Comparison of ENCODE assay signal across 22 cellular contexts in genomic region chr16:88497561-88498420, GRCh38. TPM values are rescaled to one million over a fixed set of nuclear protein-coding genes. Genes with fewer than 3 reads are reported as not detected.
A peak's percentile ranks its signal among the peaks of the same experiment; 100 is the strongest.
DNase-seq lines count a peak whose midpoint lies in the region; ATAC-seq, FAIRE-seq and TF ChIP-seq lines count a peak whose summit lies in the region.
"Had no signal": no experiment of that assay in that cellular context is flagged by ENCODE, and none has a peak within 500 bp of the region (broad histone marks: within the 10 kb centered on the region; RNA-seq: fewer than 3 reads in every experiment).

No MANE protein-coding gene starts in this region.

- H4K20me1 ChIP-seq in BLaER1 treated with 17β-estradiol and CSF1 and Interleukin-3, amounts not matched to agents 10 nM and 100 nM = peaks cover 0 to 83% (median 14%) of the 10 kb centered on the region in 11 experiments; a peak in 12 of 22 replicates
- 0 out of 2 replicates have a peak, but pooled peaks cover 3% of the 10 kb centered on the region for H4K20me1 ChIP-seq in HepG2 (ENCODE audit: insufficient read depth, low read length)

- TF ChIP-seq POLR2A in HepG2 (IDR thresholded peaks at IDR 0.05; ENCODE audit: insufficient read depth in 1 of 2, low read depth in 2 of 2, low read length in 2 of 2) = no peak

- no peaks in the 10 kb centered on the region for H3K36me3 Mint-ChIP-seq in endodermal cell (ENCODE audit: low read depth)
- peaks cover 0 to 4% (median 0%) of the 10 kb centered on the region in 3 donors for H3K36me3 Mint-ChIP-seq in CD8-positive, alpha-beta memory T cell
- H3K36me3 Mint-ChIP-seq: activated CD4-positive, alpha-beta memory T cell treated with anti-CD3 and anti-CD28 coated beads for 36 hours; activated naive CD4-positive, alpha-beta T cell treated with anti-CD3 and anti-CD28 coated beads, Interleukin-2, amount 50 U/mL, for 24 hours; brain; T-cell had no signal

- no peaks in the 10 kb centered on the region for H3K27me3 ChIP-seq in BLaER1 treated with 17β-estradiol and CSF1 and Interleukin-3, amounts not matched to agents 10 nM and 100 nM
- no peaks in the 10 kb centered on the region for H3K27me3 ChIP-seq in endodermal cell (ENCODE audit: control insufficient read depth, insufficient read depth, low read length, poor library complexity, severe bottlenecking)
- H3K27me3 ChIP-seq in HepG2 (ENCODE audit: control insufficient read depth in 1 of 2, insufficient read depth in 2 of 2, low read length in 2 of 2) = no peaks in the 10 kb centered on the region
- H3K27me3 ChIP-seq in CD8-positive, alpha-beta memory T cell (ENCODE audit: insufficient read depth, low read length, poor library complexity, severe bottlenecking) = no peaks in the 10 kb centered on the region

- in situ Hi-C loops in HepG2 (cut with HindIII; ENCODE audit: extremely low pct_ligation_motif_present, low pct_unique_long_range_greater_than_20kb) = no loop called here

- intact Hi-C loops in HepG2 (cut with micrococcal nuclease; ENCODE audit: unreplicated experiment) = no loop called here
- intact Hi-C loops in sciatic nerve (cut with DNase I) = no loop called here

- H3K27ac ChIP-seq in BLaER1 treated with 17β-estradiol and CSF1 and Interleukin-3, amounts not matched to agents 10 nM and 100 nM = peak overlapping the region in 2 of 11 experiments; percentile 13 to 18; a peak in 1 of 22 replicates
- H3K27ac ChIP-seq in endodermal cell (ENCODE audit: low read depth, low read length) (no peak overlapping the region), HepG2 (ENCODE audit: extremely low read length, insufficient read depth, low read length) (no peak overlapping the region)
- no peak overlapping the region for H3K27ac ChIP-seq in CD8-positive, alpha-beta memory T cell (ENCODE audit: low read depth, low read length)
- H3K27ac ChIP-seq: epithelial cell of prostate, neutrophil, WERI-Rb-1 had no signal

- no peak for TF ChIP-seq RAD21 in HepG2 (CRISPR knock-in tag; IDR thresholded peaks at IDR 0.05)

- no peak overlapping the region for H3K4me3 Mint-ChIP-seq in endodermal cell
- H3K4me3 Mint-ChIP-seq in CD8-positive, alpha-beta memory T cell = no peak overlapping the region
- H3K4me3 Mint-ChIP-seq: activated CD4-positive, alpha-beta memory T cell treated with anti-CD3 and anti-CD28 coated beads for 36 hours; activated naive CD4-positive, alpha-beta T cell treated with anti-CD3 and anti-CD28 coated beads, Interleukin-2, amount 50 U/mL, for 24 hours; activated T-cell treated with anti-CD3 and anti-CD28 coated beads, Interleukin-2, amount 50 U/mL, for 4 hours; brain; stimulated activated naive CD8-positive, alpha-beta T cell treated with anti-CD3 and anti-CD28 coated beads, Interleukin-15, Interleukin-2, amounts not matched to agents 100 ng/mL and 50 ng/mL, for 24 hours; T-cell had no signal

- TF ChIP-seq EP300 in HepG2 (IDR thresholded peaks at IDR 0.05; ENCODE audit: low read depth in 2 of 2, low read length in 2 of 2) (no peak), HepG2 (CRISPR knock-in tag; IDR thresholded peaks at IDR 0.05; ENCODE audit: borderline replicate concordance) (no peak)

- no TSS peak for BruUV-seq in HepG2 (replicated peaks; lab: Mats Ljungman, UMichigan)

- peaks cover 7% of the 10 kb centered on the region for H3K4me1 Mint-ChIP-seq in endodermal cell
- H3K4me1 Mint-ChIP-seq in CD8-positive, alpha-beta memory T cell = peaks cover 0 to 2% (median 2%) of the 10 kb centered on the region in 3 donors
- H3K4me1 Mint-ChIP-seq: brain had no signal

- peak; percentile 84 for DNase-seq in OCI-M2 (lab: John Stamatoyannopoulos, UW; ENCODE audit: unreplicated experiment)
- peak; percentile 56 for DNase-seq in endodermal cell
- no peak for DNase-seq in HepG2 (ENCODE audit: low spot score)
- DNase-seq in sciatic nerve (ENCODE audit: low spot score) = no peak
- DNase-seq in NK-92 treated with Interleukin-12 subunit alpha and Interleukin-12 subunit beta, amount 100 ng/mL, for 24 hours (lab: John Stamatoyannopoulos, UW) = no peak
- no peak for DNase-seq in CD8-positive, alpha-beta memory T cell
- DNase-seq: activated CD4-positive, alpha-beta memory T cell treated with anti-CD3 and anti-CD28 coated beads for 36 hours; activated T-cell treated with anti-CD3 and anti-CD28 coated beads, Interleukin-2, amount 50 U/mL, for 4 hours; islet precursor cell; NCI-H1930; NCI-H446; stimulated activated CD4-positive, alpha-beta T cell treated with anti-CD3 and anti-CD28 coated beads, Interleukin-1b, Interleukin-23, amount 100 ng/mL, for 48 hours; T-cell; WERI-Rb-1 had no signal

- H2AFZ ChIP-seq in HepG2 (ENCODE audit: low read length) = no peak overlapping the region

- POLR2A ChIA-PET in HepG2 (lab: Yijun Ruan, JAX) = interaction anchor here (1.0 to 1.4 kb wide), 3 partner anchors 9 to 45 kb away, joined by 3 to 10 read pairs (median 5); partner anchors contain the start of gene ZFPM1
- POLR2A ChIA-PET in CD8-positive, alpha-beta memory T cell (lab: Charles Lee) = no interaction called here

- CTCF ChIA-PET in HepG2 (lab: Yijun Ruan, JAX; ENCODE audit: low intra/inter-chr PET ratio, low total read pairs) = no interaction called here
- CTCF ChIA-PET in CD8-positive, alpha-beta memory T cell (lab: Charles Lee) = no interaction called here

- H3K79me2 ChIP-seq in HepG2 (ENCODE audit: insufficient read depth, low read length) = no peaks in the 10 kb centered on the region

- FAIRE-seq in HepG2 (lab: Jason Lieb, UNC) = no peak
- FAIRE-seq: H54 had no signal

- H3K27me3 Mint-ChIP-seq in endodermal cell (ENCODE audit: insufficient read depth) = no peaks in the 10 kb centered on the region
- peaks cover 0 to 2% of the 10 kb centered on the region in 2 donors for H3K27me3 Mint-ChIP-seq in CD8-positive, alpha-beta memory T cell
- H3K27me3 Mint-ChIP-seq: activated CD4-positive, alpha-beta memory T cell treated with anti-CD3 and anti-CD28 coated beads for 36 hours; activated naive CD4-positive, alpha-beta T cell treated with anti-CD3 and anti-CD28 coated beads, Interleukin-2, amount 50 U/mL, for 24 hours; stimulated activated naive CD8-positive, alpha-beta T cell treated with anti-CD3 and anti-CD28 coated beads, Interleukin-15, Interleukin-2, amounts not matched to agents 100 ng/mL and 50 ng/mL, for 24 hours; T-cell had no signal

- TF ChIP-seq CTCF in endodermal cell (conservative IDR thresholded peaks at IDR 0.05) = no peak
- no peak for TF ChIP-seq CTCF in HepG2 (CRISPR knock-in tag; IDR thresholded peaks at IDR 0.05)

- no peaks in the 10 kb centered on the region for H3K9me3 Mint-ChIP-seq in endodermal cell
- H3K9me3 Mint-ChIP-seq in CD8-positive, alpha-beta memory T cell = peaks cover 0 to 4% (median 0%) of the 10 kb centered on the region in 5 donors
- H3K9me3 Mint-ChIP-seq: activated CD4-positive, alpha-beta memory T cell treated with anti-CD3 and anti-CD28 coated beads for 36 hours; activated naive CD4-positive, alpha-beta T cell treated with anti-CD3 and anti-CD28 coated beads, Interleukin-2, amount 50 U/mL, for 24 hours; activated T-cell treated with anti-CD3 and anti-CD28 coated beads, Interleukin-2, amount 50 U/mL, for 4 hours; stimulated activated naive CD8-positive, alpha-beta T cell treated with anti-CD3 and anti-CD28 coated beads, Interleukin-15, Interleukin-2, amounts not matched to agents 100 ng/mL and 50 ng/mL, for 24 hours; T-cell had no signal

- peak overlapping the region in 6 of 11 experiments; percentile 13 to 78 (median 44); a peak in 8 of 22 replicates for H3K9ac ChIP-seq in BLaER1 treated with 17β-estradiol and CSF1 and Interleukin-3, amounts not matched to agents 10 nM and 100 nM
- no peak overlapping the region for H3K9ac ChIP-seq in endodermal cell (ENCODE audit: extremely low read depth, low read length, poor library complexity, severe bottlenecking)
- no peak overlapping the region for H3K9ac ChIP-seq in HepG2 (ENCODE audit: insufficient read depth, low read depth, low read length)

- no peak overlapping the region for H3K27ac Mint-ChIP-seq in endodermal cell
- H3K27ac Mint-ChIP-seq in CD8-positive, alpha-beta memory T cell = no peak overlapping the region
- H3K27ac Mint-ChIP-seq: activated CD4-positive, alpha-beta memory T cell treated with anti-CD3 and anti-CD28 coated beads for 36 hours; activated naive CD4-positive, alpha-beta T cell treated with anti-CD3 and anti-CD28 coated beads, Interleukin-2, amount 50 U/mL, for 24 hours; stimulated activated naive CD8-positive, alpha-beta T cell treated with anti-CD3 and anti-CD28 coated beads, Interleukin-15, Interleukin-2, amounts not matched to agents 100 ng/mL and 50 ng/mL, for 24 hours; T-cell had no signal

- H3K36me3 ChIP-seq in BLaER1 treated with 17β-estradiol and CSF1 and Interleukin-3, amounts not matched to agents 10 nM and 100 nM = peaks cover 0 to 22% (median 0%) of the 10 kb centered on the region in 11 experiments; a peak in 6 of 22 replicates
- H3K36me3 ChIP-seq in endodermal cell (ENCODE audit: control insufficient read depth, insufficient read depth, low read length) (no peaks in the 10 kb centered on the region), HepG2 (replicated peaks in 1 of 2; ENCODE audit: control insufficient read depth in 1 of 2, insufficient read depth in 2 of 2, low read length in 2 of 2) (peaks cover 3 to 9% of the 10 kb centered on the region in 2 experiments; a peak in 3 of 5 replicates)
- no peaks in the 10 kb centered on the region for H3K36me3 ChIP-seq in CD8-positive, alpha-beta memory T cell (ENCODE audit: insufficient read depth, low read length)
- H3K36me3 ChIP-seq: neutrophil, WERI-Rb-1 had no signal

- peaks cover 30 to 61% (median 40%) of the 10 kb centered on the region in 10 experiments for H3K4me1 ChIP-seq in BLaER1 treated with 17β-estradiol and CSF1 and Interleukin-3, amounts not matched to agents 10 nM and 100 nM
- H3K4me1 ChIP-seq in endodermal cell (ENCODE audit: control insufficient read depth, insufficient read depth, low read length) (peaks cover 12% of the 10 kb centered on the region), HepG2 (ENCODE audit: insufficient read depth, low read length) (peaks cover 34% of the 10 kb centered on the region)
- no peaks in the 10 kb centered on the region for H3K4me1 ChIP-seq in CD8-positive, alpha-beta memory T cell (ENCODE audit: insufficient read depth, low read length)

- no peak overlapping the region for H3K4me3 ChIP-seq in BLaER1 treated with 17β-estradiol and CSF1 and Interleukin-3, amounts not matched to agents 10 nM and 100 nM
- H3K4me3 ChIP-seq in endodermal cell (ENCODE audit: low read length) (no peak overlapping the region), HepG2 (replicated peaks in 1 of 3; ENCODE audit: insufficient read depth in 1 of 3, low read depth in 2 of 3, low read length in 3 of 3) (no peak overlapping the region)
- H3K4me3 ChIP-seq in CD8-positive, alpha-beta memory T cell (ENCODE audit: low read length) = no peak overlapping the region

- no peaks in the 10 kb centered on the region for H3K9me3 ChIP-seq in BLaER1 treated with 17β-estradiol and CSF1 and Interleukin-3, amounts not matched to agents 10 nM and 100 nM (replicated peaks in 1 of 11)
- H3K9me3 ChIP-seq in endodermal cell (ENCODE audit: control insufficient read depth, low read length) (no peaks in the 10 kb centered on the region), HepG2 (ENCODE audit: low read length) (no peaks in the 10 kb centered on the region)
- no peaks in the 10 kb centered on the region for H3K9me3 ChIP-seq in CD8-positive, alpha-beta memory T cell (ENCODE audit: low read length)
- H3K9me3 ChIP-seq: neutrophil had no signal

- ATAC-seq in HepG2 (no peak), sciatic nerve (no peak), GM19351 (IDR thresholded peaks at IDR 0.05; ENCODE audit: unreplicated experiment) (no peak)
- ATAC-seq: activated T-cell treated with anti-CD3 and anti-CD28 coated beads, Interleukin-2, amount 50 U/mL, for 4 hours; T-cell had no signal

- peak overlapping the region in 10 of 11 experiments; percentile 36 to 99 (median 96); a peak in 21 of 22 replicates for H3K4me2 ChIP-seq in BLaER1 treated with 17β-estradiol and CSF1 and Interleukin-3, amounts not matched to agents 10 nM and 100 nM
- H3K4me2 ChIP-seq in HepG2 (ENCODE audit: low read depth, low read length) = no peak overlapping the region

- 84 to 95% methylated on average over 32 to 45 of the region's 45 CpGs for WGBS in endodermal cell (ENCODE audit: insufficient coverage in 1 of 2, insufficient read length in 1 of 2), 2 experiments
- whole genome bisulfite sequencing in HepG2 (ENCODE audit: low lambda C conversion rate) = 93% methylated on average over 30 of the region's 45 CpGs

RNA-seq across cellular contexts. Expression of gene ZFPM1, which starts 44.7 kb away (rescaled TPM):
- 10 to 100 TPM; 18.1 to 21.5 TPM for total RNA-seq in endodermal cell
- polyA plus RNA-seq in endodermal cell (2013, experiment 1 of 2) = 5.6 TPM
- 5.0 TPM for polyA plus RNA-seq in endodermal cell (2013, experiment 2 of 2)
- 3.4 and 3.8 TPM in 2 replicates for total RNA-seq in HepG2 (2016; rRNA removed; fragmentation: Illumina TruSeq; extraction: Trizol)
- 0.81 and 2.1 TPM in 2 replicates for total RNA-seq in HepG2 (2016; cell fraction: cytosol; rRNA removed; fragmentation: Illumina TruSeq; extraction: Trizol; ENCODE audit: low read depth)
- total RNA-seq in HepG2 (2016; cell fraction: insoluble cytoplasmic fraction; rRNA removed; fragmentation: Illumina TruSeq; extraction: Trizol) = 3.4 and 3.9 TPM in 2 replicates
- total RNA-seq in HepG2 (2016; cell fraction: membrane; rRNA removed; fragmentation: Illumina TruSeq; extraction: Trizol) = 3.4 and 4.3 TPM in 2 replicates
- total RNA-seq in HepG2 (2016; cell fraction: nucleus; rRNA removed; fragmentation: Illumina TruSeq; extraction: Trizol) = 3.4 and 6.6 TPM in 2 replicates
- polyA plus RNA-seq in HepG2 (2011; rRNA removed) = 1.3 and 1.7 TPM in 2 replicates
- polyA plus RNA-seq in HepG2 (2011; cell fraction: cytosol; rRNA removed) = 0.79 and 1.3 TPM in 2 replicates
- polyA plus RNA-seq in HepG2 (2011; cell fraction: nucleus; rRNA removed) = 7.1 and 7.6 TPM in 2 replicates
- 7.2 and 7.6 TPM in 2 replicates for polyA plus RNA-seq in HepG2 (2012)
- 1.2 TPM in 2 replicates for polyA plus RNA-seq in HepG2 (2016; cell fraction: cytosol; fragmentation: Illumina TruSeq; extraction: Trizol; ENCODE audit: low read depth)
- 3.7 and 8.7 TPM in 2 replicates for polyA plus RNA-seq in HepG2 (2016; cell fraction: insoluble cytoplasmic fraction; fragmentation: Illumina TruSeq; extraction: Trizol; ENCODE audit: low read depth)
- 2.7 and 4.8 TPM in 2 replicates for polyA plus RNA-seq in HepG2 (2016; cell fraction: membrane; fragmentation: Illumina TruSeq; extraction: Trizol; ENCODE audit: low read depth)
- 14.0 and 14.3 TPM in 2 replicates for polyA plus RNA-seq in HepG2 (2016; cell fraction: nucleus; fragmentation: Illumina TruSeq; extraction: Trizol; ENCODE audit: insufficient read depth, low read depth)
- 0.98 and 4.2 TPM in 2 replicates for polyA minus RNA-seq in HepG2 (2011; rRNA and poly(A)+ RNA removed; ENCODE audit: low replicate concordance)
- polyA minus RNA-seq in HepG2 (2011; cell fraction: cytosol; rRNA and poly(A)+ RNA removed) = 2.7 and 6.6 TPM in 2 replicates
- 5.0 and 7.5 TPM in 2 replicates for polyA minus RNA-seq in HepG2 (2011; cell fraction: nucleus; rRNA and poly(A)+ RNA removed)
- 3.9 TPM for total RNA-seq in sciatic nerve
- 10 to 100 TPM; 15.5 to 16.7 TPM for total RNA-seq in CD8-positive, alpha-beta memory T cell
- polyA plus RNA-seq in CD8-positive, alpha-beta memory T cell = 0.71 TPM

Comparison
In these comparisons a context has a peak if more than half of its experiments do, and no peak if none do; other contexts are left out.
1. H3K9ac ChIP-seq: peak in BLaER1 treated with 17β-estradiol and CSF1 and Interleukin-3, amounts not matched to agents 10 nM and 100 nM (6 of 11); none in endodermal cell (single experiment) and HepG2 (single experiment).
2. DNase-seq: peak in OCI-M2 (single experiment) and endodermal cell (single experiment); none in HepG2 (single experiment), sciatic nerve (single experiment), NK-92 treated with Interleukin-12 subunit alpha and Interleukin-12 subunit beta, amount 100 ng/mL, for 24 hours (single experiment) and CD8-positive, alpha-beta memory T cell (0 of 5).